ENCODE assay signal across 8 cellular contexts in genomic region chr14:49585803-49586672, GRCh38. TPM values are rescaled to one million over a fixed set of nuclear protein-coding genes. Genes with fewer than 3 reads are reported as not detected.
DNase-seq lines count a peak whose midpoint lies in the region; ATAC-seq, FAIRE-seq and TF ChIP-seq lines count a peak whose summit lies in the region.

TSS of gene RPS29 (minus strand) at chr14:49586380. CDS start at chr14:49586346, 34 bp downstream.

- peak; percentile 47 for FAIRE-seq in pancreas (lab: Jason Lieb, UNC)

- peak within 1 kb of the TSS; percentile 98 for H3K4me3 Mint-ChIP-seq in activated naive CD8-positive, alpha-beta T cell treated with anti-CD3 and anti-CD28 coated beads, Interleukin-2, amount 50 U/mL, for 24 hours

- no peaks in the 10 kb centered on the region for H3K9me3 Mint-ChIP-seq in activated naive CD8-positive, alpha-beta T cell treated with anti-CD3 and anti-CD28 coated beads, Interleukin-2, amount 50 U/mL, for 24 hours

- intact Hi-C loops in Right ventricle myocardium superior (cut with DNase I) (no loop called here), pancreas (cut with DNase I) (no loop called here), tibial artery (cut with DNase I; ENCODE audit: low total_unique reads) (no loop called here)

- H3K9me3 ChIP-seq in pancreas (no peaks in the 10 kb centered on the region), tibial artery (no peaks in the 10 kb centered on the region)

- H3K4me1 ChIP-seq in pancreas (peaks cover 0 to 19% (median 13%) of the 10 kb centered on the region in 3 donors), tibial artery (peaks cover 0 to 25% (median 16%) of the 10 kb centered on the region in 4 donors)

- ATAC-seq in HG02763 (IDR thresholded peaks at IDR 0.05; ENCODE audit: unreplicated experiment), result peak; percentile 89
- peak; percentile 88 for ATAC-seq in activated naive CD8-positive, alpha-beta T cell treated with anti-CD3 and anti-CD28 coated beads, Interleukin-2, amount 50 U/mL, for 24 hours
- ATAC-seq in Right ventricle myocardium superior (ENCODE audit: poor library complexity), result peak; percentile 97
- peak; percentile 91 to 96 (median 92) for ATAC-seq in pancreas

- H3K36me3 ChIP-seq in pancreas (peaks cover 0 to 19% (median 0%) of the 10 kb centered on the region in 3 donors), tibial artery (peaks cover 7 to 29% (median 22%) of the 10 kb centered on the region in 3 donors)

- peak within 1 kb of the TSS; percentile 86 to 95 (median 93) for H3K27ac ChIP-seq in pancreas
- H3K27ac ChIP-seq in tibial artery, result peak within 1 kb of the TSS; percentile 81 to 89

- peaks cover 50% of the 10 kb centered on the region for H3K4me1 Mint-ChIP-seq in activated naive CD8-positive, alpha-beta T cell treated with anti-CD3 and anti-CD28 coated beads, Interleukin-2, amount 50 U/mL, for 24 hours

- peaks cover 4% of the 10 kb centered on the region for H3K27me3 Mint-ChIP-seq in activated naive CD8-positive, alpha-beta T cell treated with anti-CD3 and anti-CD28 coated beads, Interleukin-2, amount 50 U/mL, for 24 hours

- DNase-seq in GM12865 (ENCODE audit: low read depth) (peak; percentile 100), NCI-H1417 treated with DMSO at 0.1 percent for 48 hours (lab: John Stamatoyannopoulos, UW) (peak; percentile 99), SW480 (ENCODE audit: low spot score) (peak; percentile 98), Right ventricle myocardium superior (peak; percentile 98), pancreas (peak; percentile 95 to 99 (median 97)), tibial artery (peak; percentile 98 to 99)
- DNase-seq in activated naive CD8-positive, alpha-beta T cell treated with anti-CD3 and anti-CD28 coated beads, Interleukin-2, amount 50 U/mL, for 24 hours, result peak; percentile 97

- H3K27me3 ChIP-seq in pancreas (no peaks in the 10 kb centered on the region), tibial artery (no peaks in the 10 kb centered on the region)

- peaks cover 54% of the 10 kb centered on the region for H3K36me3 Mint-ChIP-seq in activated naive CD8-positive, alpha-beta T cell treated with anti-CD3 and anti-CD28 coated beads, Interleukin-2, amount 50 U/mL, for 24 hours (ENCODE audit: low read depth)

- H3K4me3 ChIP-seq in GM12865 (ENCODE audit: low read depth, low read length) (peak within 1 kb of the TSS; percentile 81), pancreas (peak within 1 kb of the TSS; percentile 57 to 96 (median 89)), tibial artery (peak within 1 kb of the TSS; percentile 74 to 96)

- TF ChIP-seq CTCF in GM12865 (IDR thresholded peaks at IDR 0.05; ENCODE audit: insufficient read depth, low read depth, low read length, missing control alignments), result no peak
- TF ChIP-seq CTCF in pancreas (IDR thresholded peaks at IDR 0.05), result no peak
- no peak for TF ChIP-seq CTCF in tibial artery (IDR thresholded peaks at IDR 0.05)

- H3K27ac Mint-ChIP-seq in activated naive CD8-positive, alpha-beta T cell treated with anti-CD3 and anti-CD28 coated beads, Interleukin-2, amount 50 U/mL, for 24 hours, result peak within 1 kb of the TSS; percentile 98

- WGBS in pancreas, 2 donors, result 0% methylated on average over 54 to 55 of the region's 55 CpGs

RNA-seq across cellular contexts. Expression of gene RPS29, which starts in this region (rescaled TPM):
- 966 TPM for total RNA-seq in Right ventricle myocardium superior
- total RNA-seq in pancreas, result 1,000 to 10,000 TPM in 1 of 6 donors, 100 to 1,000 TPM in 5; 551 to 1,011 (median 688) TPM
- polyA plus RNA-seq in pancreas, result 1,000 to 10,000 TPM in 1 of 2 donors, 100 to 1,000 TPM in 1; 722 to 2,449 TPM

Comparison
In these comparisons a context has a peak if more than half of its experiments do, and no peak if none do; other contexts are left out.
1. Peak in every context shown above with its lines: DNase-seq, ATAC-seq, H3K4me3 ChIP-seq and H3K27ac ChIP-seq.